In the genomic region with DNA sequence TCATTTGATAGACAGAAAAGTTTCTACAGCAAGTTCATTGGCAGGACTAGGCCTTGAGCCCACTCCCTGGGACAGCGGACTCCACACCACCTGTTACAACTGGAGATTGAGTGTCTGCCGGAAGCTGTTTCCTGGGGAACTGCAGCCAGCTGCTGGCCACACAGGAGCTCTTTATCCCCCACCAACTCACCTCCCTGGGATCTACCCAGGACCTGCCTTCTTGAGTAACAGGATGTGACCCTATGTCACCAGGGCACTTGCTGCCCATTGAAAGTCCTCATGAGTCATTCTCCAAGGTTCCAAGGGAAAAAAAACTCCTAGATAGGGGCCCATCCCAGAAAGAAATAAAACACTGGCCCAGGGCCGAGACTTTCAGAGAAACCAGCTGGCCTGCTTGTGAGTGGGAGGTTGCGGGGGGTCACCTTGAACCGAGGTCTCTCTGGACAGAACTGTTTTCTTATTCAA, we compare ENCODE assay signal across 8 cellular contexts. TPM values are rescaled to one million over a fixed set of nuclear protein-coding genes. Genes with fewer than 3 reads are reported as not detected.
DNase-seq lines count a peak whose midpoint lies in the region; ATAC-seq and TF ChIP-seq lines count a peak whose summit lies in the region.

No MANE protein-coding gene starts in this region.

- no peak for TF ChIP-seq CTCF in esophagus squamous epithelium (IDR thresholded peaks at IDR 0.05)
- no peak for TF ChIP-seq CTCF in osteoblast (IDR thresholded peaks at IDR 0.05; ENCODE audit: extremely low read depth, low read depth, low read length)

- peaks cover 34% of the 10 kb centered on the region for H3K4me1 Mint-ChIP-seq in activated T-helper 2 cell treated with anti-CD3 and anti-CD28 coated beads, Interferon-gamma antibody, Interleukin-2, Interleukin-4, amounts not matched to agents 10 μg/mL and 5 μg/mL and 100 μg/mL, durations not matched to agents 14 hours and 24 hours and 36 hours (ENCODE audit: low read depth)

- DNase-seq in DMS53 treated with DMSO at 0.1 percent for 48 hours (lab: John Stamatoyannopoulos, UW; ENCODE audit: unreplicated experiment) (peak; percentile 95), NCI-H82 treated with DMSO at 0.1 percent for 48 hours (lab: John Stamatoyannopoulos, UW; ENCODE audit: unreplicated experiment) (peak; percentile 22), esophagus squamous epithelium (lab: John Stamatoyannopoulos, UW) (no peak), osteoblast (ENCODE audit: insufficient read length, low spot score, missing footprints) (peak; percentile 62), NOMO-1 treated with dmso at 0.1 percent for 144 hours (lab: John Stamatoyannopoulos, UW; ENCODE audit: unreplicated experiment) (no peak)
- no peak for DNase-seq in activated T-helper 2 cell treated with anti-CD3 and anti-CD28 coated beads, Interferon-gamma antibody, Interleukin-2, Interleukin-4, amounts not matched to agents 10 μg/mL and 5 μg/mL and 100 μg/mL, durations not matched to agents 14 hours and 24 hours and 36 hours (ENCODE audit: low spot score)
- DNase-seq in stimulated activated CD4-positive, alpha-beta T cell treated with anti-CD3 and anti-CD28 coated beads, Interleukin-15, amount 100 ng/mL, for 24 hours: no peak

- no peaks in the 10 kb centered on the region for H3K79me2 ChIP-seq in osteoblast (ENCODE audit: insufficient read depth, low read length)

- ATAC-seq in HG03354 (IDR thresholded peaks at IDR 0.05; ENCODE audit: poor library complexity, severe bottlenecking, unreplicated experiment): no peak

- no peaks in the 10 kb centered on the region for H3K36me3 ChIP-seq in esophagus squamous epithelium
- H3K36me3 ChIP-seq in osteoblast (ENCODE audit: insufficient read depth, low read length): no peaks in the 10 kb centered on the region

- H3K27ac ChIP-seq in esophagus squamous epithelium: peak overlapping the region; percentile 49 to 91 (median 81)
- H3K27ac ChIP-seq in osteoblast (ENCODE audit: low read depth, low read length): peak overlapping the region; percentile 37

- H3K9me3 Mint-ChIP-seq in activated T-helper 2 cell treated with anti-CD3 and anti-CD28 coated beads, Interferon-gamma antibody, Interleukin-2, Interleukin-4, amounts not matched to agents 10 μg/mL and 5 μg/mL and 100 μg/mL, durations not matched to agents 14 hours and 24 hours and 36 hours: no peaks in the 10 kb centered on the region

- H3K9me3 ChIP-seq in esophagus squamous epithelium (no peaks in the 10 kb centered on the region), osteoblast (ENCODE audit: low read depth, low read length) (no peaks in the 10 kb centered on the region)

- H3K27me3 Mint-ChIP-seq in activated T-helper 2 cell treated with anti-CD3 and anti-CD28 coated beads, Interferon-gamma antibody, Interleukin-2, Interleukin-4, amounts not matched to agents 10 μg/mL and 5 μg/mL and 100 μg/mL, durations not matched to agents 14 hours and 24 hours and 36 hours (ENCODE audit: low read depth): peaks cover 2% of the 10 kb centered on the region

- WGBS in esophagus squamous epithelium, 2 donors: 62 to 65% methylated on average over 5 of the region's 5 CpGs

- H4K20me1 ChIP-seq in osteoblast (ENCODE audit: insufficient read depth, low read length): no peaks in the 10 kb centered on the region

- no peaks in the 10 kb centered on the region for H3K36me3 Mint-ChIP-seq in activated T-helper 2 cell treated with anti-CD3 and anti-CD28 coated beads, Interferon-gamma antibody, Interleukin-2, Interleukin-4, amounts not matched to agents 10 μg/mL and 5 μg/mL and 100 μg/mL, durations not matched to agents 14 hours and 24 hours and 36 hours (ENCODE audit: low read depth)

- no peak overlapping the region for H3K27ac Mint-ChIP-seq in activated T-helper 2 cell treated with anti-CD3 and anti-CD28 coated beads, Interferon-gamma antibody, Interleukin-2, Interleukin-4, amounts not matched to agents 10 μg/mL and 5 μg/mL and 100 μg/mL, durations not matched to agents 14 hours and 24 hours and 36 hours

- no peak for TF ChIP-seq POLR2A in esophagus squamous epithelium (IDR thresholded peaks at IDR 0.05)

- H3K4me3 ChIP-seq in esophagus squamous epithelium: no peak overlapping the region
- no peak overlapping the region for H3K4me3 ChIP-seq in osteoblast (ENCODE audit: insufficient read depth, low read length)

- no peak overlapping the region for H3K4me3 Mint-ChIP-seq in activated T-helper 2 cell treated with anti-CD3 and anti-CD28 coated beads, Interferon-gamma antibody, Interleukin-2, Interleukin-4, amounts not matched to agents 10 μg/mL and 5 μg/mL and 100 μg/mL, durations not matched to agents 14 hours and 24 hours and 36 hours (ENCODE audit: low read depth)

- H3K4me1 ChIP-seq in esophagus squamous epithelium (peaks cover 14 to 66% (median 39%) of the 10 kb centered on the region in 3 donors), osteoblast (ENCODE audit: insufficient read depth, low read length) (peaks cover 40% of the 10 kb centered on the region)

- no peak overlapping the region for H2AFZ ChIP-seq in osteoblast (ENCODE audit: low read length)

- intact Hi-C loops in esophagus squamous epithelium (cut with DNase I): no loop called here
- intact Hi-C loops in activated T-helper 2 cell treated with anti-CD3 and anti-CD28 coated beads, Interferon-gamma antibody, Interleukin-2, Interleukin-4, amounts not matched to agents 10 μg/mL and 5 μg/mL and 100 μg/mL, durations not matched to agents 14 hours and 24 hours and 36 hours (cut with micrococcal nuclease): no loop called here

- H3K27me3 ChIP-seq in esophagus squamous epithelium (no peaks in the 10 kb centered on the region), osteoblast (ENCODE audit: insufficient read depth, low read length) (no peaks in the 10 kb centered on the region)

- peak overlapping the region; percentile 4 for H3K4me2 ChIP-seq in osteoblast (ENCODE audit: insufficient read depth, low read length)

RNA-seq across cellular contexts. Expression of gene SLC9A8, which starts 37.4 kb away (rescaled TPM):
- total RNA-seq in esophagus squamous epithelium (10 to 100 TPM; 11.5 to 14.1 (median 11.9) TPM), osteoblast (6.9 and 9.7 TPM in 2 replicates)
- total RNA-seq in activated T-helper 2 cell treated with anti-CD3 and anti-CD28 coated beads, Interferon-gamma antibody, Interleukin-2, Interleukin-4, amounts not matched to agents 10 μg/mL and 5 μg/mL and 100 μg/mL, durations not matched to agents 14 hours and 24 hours and 36 hours: 16.4 and 18.7 TPM in 2 replicates

Comparison
In these comparisons a context has a peak if more than half of its experiments do, and no peak if none do; other contexts are left out.
1. DNase-seq: peak in DMS53 treated with DMSO at 0.1 percent for 48 hours (single experiment), NCI-H82 treated with DMSO at 0.1 percent for 48 hours (single experiment) and osteoblast (single experiment); none in esophagus squamous epithelium (single experiment), activated T-helper 2 cell treated with anti-CD3 and anti-CD28 coated beads, Interferon-gamma antibody, Interleukin-2, Interleukin-4, amounts not matched to agents 10 μg/mL and 5 μg/mL and 100 μg/mL, durations not matched to agents 14 hours and 24 hours and 36 hours (single experiment), NOMO-1 treated with dmso at 0.1 percent for 144 hours (single experiment) and stimulated activated CD4-positive, alpha-beta T cell treated with anti-CD3 and anti-CD28 coated beads, Interleukin-15, amount 100 ng/mL, for 24 hours (single experiment).